ENCODE assay signal across 19 cellular contexts in the genomic region with DNA sequence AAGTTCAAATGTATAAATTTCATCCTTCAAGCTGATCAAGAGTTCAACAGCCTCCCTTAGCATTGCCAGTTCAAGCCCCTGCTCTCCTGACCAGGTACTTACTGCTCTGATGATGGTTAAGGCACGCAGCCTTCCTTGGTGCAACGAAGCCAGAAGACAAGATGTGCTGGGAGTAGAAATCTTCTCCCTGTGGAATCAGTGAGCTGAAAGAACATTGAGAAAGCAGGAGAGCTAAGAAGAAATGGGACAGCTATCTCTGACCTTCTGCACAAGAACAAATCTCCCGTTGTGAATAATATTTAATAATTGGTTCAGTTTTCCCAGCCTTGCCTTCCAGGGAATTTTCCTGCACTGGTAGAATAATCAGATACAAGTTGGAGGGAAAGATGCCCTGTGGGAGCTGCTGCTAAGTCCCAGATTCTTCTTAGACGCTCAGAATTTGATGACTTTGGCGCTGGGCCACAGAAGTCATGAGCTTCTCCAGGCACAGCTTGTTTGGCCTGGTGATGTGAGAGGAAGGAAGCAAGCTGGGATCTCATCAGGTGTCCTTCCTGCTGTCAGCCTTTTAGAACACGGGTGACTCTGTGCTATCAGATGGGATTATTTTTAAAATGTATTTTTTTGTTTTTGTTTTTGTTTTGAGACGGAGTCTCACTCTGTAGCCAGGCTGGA.
A peak's percentile ranks its signal among the peaks of the same experiment; 100 is the strongest.
DNase-seq lines count a peak whose midpoint lies in the region; ATAC-seq and TF ChIP-seq lines count a peak whose summit lies in the region.
"Had no signal": no experiment of that assay in that cellular context is flagged by ENCODE, and none has a peak within 500 bp of the region (broad histone marks: within the 10 kb centered on the region; RNA-seq: fewer than 3 reads in every experiment).

No MANE protein-coding gene starts in this region.

- H3K27me3 ChIP-seq in left ventricle myocardium inferior (ENCODE audit: low read depth) (no peaks in the 10 kb centered on the region), thyroid gland (no peaks in the 10 kb centered on the region)

- H3K4me1 ChIP-seq in left ventricle myocardium inferior = no peaks in the 10 kb centered on the region
- H3K4me1 ChIP-seq in thyroid gland = no peaks in the 10 kb centered on the region

- TF ChIP-seq POLR2A in thyroid gland (IDR thresholded peaks at IDR 0.05) = no peak

- TF ChIP-seq CTCF in left ventricle myocardium inferior (IDR thresholded peaks at IDR 0.05; ENCODE audit: borderline replicate concordance) (no peak), thyroid gland (IDR thresholded peaks at IDR 0.05) (no peak)

- DNase-seq in DMS 273 (lab: John Stamatoyannopoulos, UW; ENCODE audit: unreplicated experiment) (peak; percentile 15), DMS 273 treated with DMSO at 0.1 percent for 48 hours (lab: John Stamatoyannopoulos, UW) (no peak), brain pericyte (ENCODE audit: low read depth, low spot score) (peak; percentile 93), left ventricle myocardium inferior (peak; percentile 76), thyroid gland (peak; percentile 27 to 30), NCI-H1105 (lab: John Stamatoyannopoulos, UW) (no peak)
- no peak for DNase-seq in stimulated activated CD4-positive, alpha-beta T cell treated with anti-CD3 and anti-CD28 coated beads, Interleukin-4, amount 100 ng/mL, for 4 hours
- DNase-seq: activated CD8-positive, alpha-beta memory T cell treated with anti-CD3 and anti-CD28 coated beads for 24 hours; hippocampal formation; kidney glomerular epithelial cell; NCI-H1105 treated with DMSO at 0.1 percent for 48 hours; NK-92 treated with Interleukin-12 subunit alpha and Interleukin-12 subunit beta, amount 100 ng/mL, for 24 hours; stimulated activated CD4-positive, alpha-beta T cell treated with anti-CD3 and anti-CD28 coated beads, Interleukin-4, amount 100 ng/mL, for 24 hours; T-helper 1 cell had no signal

- intact Hi-C loops in left ventricle myocardium inferior (cut with micrococcal nuclease) (no loop called here), thyroid gland (cut with DNase I) (no loop called here)

- H3K27ac ChIP-seq in left ventricle myocardium inferior (replicated peaks) = peak overlapping the region; percentile 67
- H3K27ac ChIP-seq in thyroid gland = no peak overlapping the region
- H3K27ac ChIP-seq: 22Rv1, C4-2B, KMS-11 had no signal

- H3K4me3 ChIP-seq in left ventricle myocardium inferior (no peak overlapping the region), thyroid gland (replicated peaks in 1 of 3) (no peak overlapping the region)

- WGBS in thyroid gland, 2 donors = 64 to 66% methylated on average over 7 of the region's 7 CpGs

- H3K36me3 ChIP-seq in left ventricle myocardium inferior (no peaks in the 10 kb centered on the region), thyroid gland (no peaks in the 10 kb centered on the region)

- no peaks in the 10 kb centered on the region for H3K9me3 ChIP-seq in left ventricle myocardium inferior (replicated peaks)
- no peaks in the 10 kb centered on the region for H3K9me3 ChIP-seq in thyroid gland

- no peak for ATAC-seq in HG03439 (IDR thresholded peaks at IDR 0.05; ENCODE audit: unreplicated experiment)
- ATAC-seq: activated T-helper 17 cell treated with anti-CD3 and anti-CD28 coated beads, Interleukin-2, amount 50 U/mL, for 72 hours had no signal

Comparison
In these comparisons a context has a peak if more than half of its experiments do, and no peak if none do; other contexts are left out.
1. DNase-seq: peak in DMS 273 (single experiment), brain pericyte (single experiment), left ventricle myocardium inferior (single experiment) and thyroid gland (2 of 2); none in DMS 273 treated with DMSO at 0.1 percent for 48 hours (single experiment), NCI-H1105 (single experiment) and stimulated activated CD4-positive, alpha-beta T cell treated with anti-CD3 and anti-CD28 coated beads, Interleukin-4, amount 100 ng/mL, for 4 hours (0 of 2).